In genomic region chr9:112333639-112334318, GRCh38 we compare ENCODE assay signal across 8 cellular contexts. TPM values are rescaled to one million over a fixed set of nuclear protein-coding genes. Genes with fewer than 3 reads are reported as not detected.
DNase-seq lines count a peak whose midpoint lies in the region; ATAC-seq and TF ChIP-seq lines count a peak whose summit lies in the region.

No MANE protein-coding gene starts in this region.

- POLR2A ChIA-PET in activated B cell treated with CpG ODN at 0.5 μM for 24 hours (lab: Charles Lee): interaction anchor here (0.6 to 3.2 kb wide), 24 partner anchors 9 to 475 kb away, joined by 3 to 35 read pairs (median 4); partner anchors contain the start of genes HSDL2, INIP, KIAA1958 and UGCG

- H3K4me1 Mint-ChIP-seq in activated B cell treated with CpG ODN at 0.5 μM for 24 hours: peaks cover 40% of the 10 kb centered on the region

- in situ Hi-C loops in GM18951 (cut with MboI; ENCODE audit: low sequenced_read_pairs, unreplicated experiment): no loop called here

- H3K4me3 Mint-ChIP-seq in activated B cell treated with CpG ODN at 0.5 μM for 24 hours: peak overlapping the region; percentile 94

- DNase-seq in AG10803 (ENCODE audit: low read depth): peak; percentile 94
- peak; percentile 91 for DNase-seq in NCI-H226
- peak; percentile 85 for DNase-seq in activated B cell treated with CpG ODN at 0.5 μM for 24 hours
- DNase-seq in cardiac fibroblast (ENCODE audit: low read depth in 2 of 2): peak; percentile 95 to 98
- DNase-seq in islet precursor cell: peak; percentile 97
- peak; percentile 95 for DNase-seq in stimulated activated CD4-positive, alpha-beta T cell treated with anti-CD3 and anti-CD28 coated beads, Interleukin-12 subunit alpha, Interleukin-12 subunit beta, amount 100 ng/mL, for 4 hours

- intact Hi-C loops in activated B cell treated with CpG ODN at 0.5 μM for 24 hours (cut with micrococcal nuclease): loop anchor here (1.0 to 10.0 kb wide), 18 partner anchors 9 to 888 kb away; partner anchors contain the start of genes DNAJC25, ECPAS, FKBP15 and INIP

- H3K9me3 Mint-ChIP-seq in activated B cell treated with CpG ODN at 0.5 μM for 24 hours: no peaks in the 10 kb centered on the region

- TF ChIP-seq CTCF in AG10803 (conservative IDR thresholded peaks at IDR 0.05; ENCODE audit: low read length) (peak; percentile 61), activated B cell treated with CpG ODN at 0.5 μM for 24 hours (IDR thresholded peaks at IDR 0.05) (no peak), cardiac fibroblast (IDR thresholded peaks at IDR 0.05; ENCODE audit: low read depth, low read length) (peak; percentile 62)

- ATAC-seq in HG03175 (IDR thresholded peaks at IDR 0.05; ENCODE audit: unreplicated experiment) (peak; percentile 78), activated B cell treated with CpG ODN at 0.5 μM for 24 hours (ENCODE audit: low read depth) (peak; percentile 87)

- peak; percentile 60 for TF ChIP-seq POLR2A in GM18951 (IDR thresholded peaks at IDR 0.05; ENCODE audit: extremely low read depth, insufficient read depth, insufficient read length)

- peak overlapping the region; percentile 96 for H3K27ac Mint-ChIP-seq in activated B cell treated with CpG ODN at 0.5 μM for 24 hours

- CTCF ChIA-PET in activated B cell treated with CpG ODN at 0.5 μM for 24 hours (lab: Charles Lee): interaction anchor here (1.1 to 1.2 kb wide), 3 partner anchors 236 to 417 kb away, joined by 3 to 12 read pairs (median 3); no protein-coding TSS in a partner anchor

- peak overlapping the region; percentile 74 for H3K4me3 ChIP-seq in AG10803 (ENCODE audit: low read length)
- peak overlapping the region; percentile 81 to 90 for H3K4me3 ChIP-seq in cardiac fibroblast (replicated peaks in 1 of 2; ENCODE audit: low read depth in 2 of 2, low read length in 2 of 2)

- H3K27me3 Mint-ChIP-seq in activated B cell treated with CpG ODN at 0.5 μM for 24 hours: no peaks in the 10 kb centered on the region

- H3K36me3 Mint-ChIP-seq in activated B cell treated with CpG ODN at 0.5 μM for 24 hours (ENCODE audit: low read depth): peaks cover 5% of the 10 kb centered on the region

RNA-seq across cellular contexts. Expression of gene PTBP3, which starts 0.4 kb away (rescaled TPM):
- total RNA-seq in activated B cell treated with CpG ODN at 0.5 μM for 24 hours: 106 and 125 TPM in 2 replicates

RNA-seq across cellular contexts. Expression of gene HSDL2, which starts 46.1 kb away (rescaled TPM):
- 11.0 and 11.3 TPM in 2 replicates for total RNA-seq in activated B cell treated with CpG ODN at 0.5 μM for 24 hours

Comparison
In these comparisons a context has a peak if more than half of its experiments do, and no peak if none do; other contexts are left out.
1. Peak in every context shown above with its lines: DNase-seq, ATAC-seq and H3K4me3 ChIP-seq.